16 cellular contexts compared by ENCODE assay signal in the genomic region with DNA sequence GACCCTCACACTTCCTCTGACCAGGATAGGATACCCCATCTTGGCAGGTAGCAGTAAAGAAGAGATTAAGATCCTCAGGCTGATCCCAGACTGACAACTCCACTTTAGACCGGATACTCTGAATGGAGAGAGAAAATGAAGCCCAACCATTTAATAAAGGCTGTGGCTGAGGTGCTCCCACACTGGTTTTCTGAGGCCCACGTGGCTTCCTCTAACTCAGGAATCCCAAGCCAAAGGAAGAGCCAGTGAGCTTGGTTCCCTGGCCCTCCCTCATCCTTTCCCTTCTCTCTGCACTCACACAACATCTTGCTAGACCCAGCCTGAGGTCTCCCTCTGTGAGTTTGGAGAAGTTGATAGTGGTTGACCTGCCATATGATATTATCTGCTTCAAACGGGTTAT.
"Had no signal": no experiment of that assay in that cellular context is flagged by ENCODE, and none has a peak within 500 bp of the region (broad histone marks: within the 10 kb centered on the region; RNA-seq: fewer than 3 reads in every experiment).

No MANE protein-coding gene starts in this region.

- H3K36me3 ChIP-seq: cardiac muscle cell had no signal

- H3K27ac Mint-ChIP-seq: activated naive CD4-positive, alpha-beta T cell treated with anti-CD3 and anti-CD28 coated beads for 36 hours; activated naive CD8-positive, alpha-beta T cell treated with anti-CD3 and anti-CD28 coated beads, Interleukin-2, amount 50 U/mL, for 24 hours; activated T-helper 2 cell treated with anti-CD3 and anti-CD28 coated beads, Interferon-gamma antibody, Interleukin-2, Interleukin-4, amounts not matched to agents 10 μg/mL and 5 μg/mL and 100 μg/mL, durations not matched to agents 14 hours and 24 hours and 36 hours; mesothelial cell of epicardium; stimulated activated memory B cell treated with anti-CD40 and anti-IgM and Interleukin-4, amounts not matched to agents 10 μg/mL and 1 μg/mL and 100 μg/mL, for 72 hours; type B pancreatic cell had no signal

- H3K9me3 ChIP-seq: esophagus muscularis mucosa, SJCRH30 had no signal

- H3K36me3 Mint-ChIP-seq: stimulated activated memory B cell treated with anti-CD40 and anti-IgM and Interleukin-4, amounts not matched to agents 10 μg/mL and 1 μg/mL and 100 μg/mL, for 72 hours had no signal

- H3K27me3 ChIP-seq: cardiac muscle cell, esophagus muscularis mucosa, SJCRH30 had no signal

- H3K4me3 Mint-ChIP-seq: activated naive CD4-positive, alpha-beta T cell treated with anti-CD3 and anti-CD28 coated beads for 36 hours; activated naive CD8-positive, alpha-beta T cell treated with anti-CD3 and anti-CD28 coated beads, Interleukin-2, amount 50 U/mL, for 24 hours; mesothelial cell of epicardium; neural crest cell; stimulated activated memory B cell treated with anti-CD40 and anti-IgM and Interleukin-4, amounts not matched to agents 10 μg/mL and 1 μg/mL and 100 μg/mL, for 72 hours; type B pancreatic cell had no signal

- H3K27ac ChIP-seq: cardiac muscle cell, SJCRH30 had no signal

- DNase-seq: activated CD4-positive, alpha-beta T cell treated with anti-CD3 and anti-CD28 coated beads for 1 hour; activated CD4-positive, alpha-beta T cell treated with anti-CD3 and anti-CD28 coated beads, Interleukin-2, amount 50 U/mL, for 4 hours; activated naive CD4-positive, alpha-beta T cell treated with anti-CD3 and anti-CD28 coated beads for 36 hours; activated naive CD8-positive, alpha-beta T cell treated with anti-CD3 and anti-CD28 coated beads, Interleukin-2, amount 50 U/mL, for 24 hours; activated T-cell treated with anti-CD3 and anti-CD28 coated beads for 4 hours; glutamatergic neuron; SJCRH30; stimulated activated CD4-positive, alpha-beta T cell treated with anti-CD3 and anti-CD28 coated beads, Interleukin-2, amount 100 ng/mL, for 48 hours; SW 1271 had no signal

- H3K4me3 ChIP-seq: cardiac muscle cell, esophagus muscularis mucosa, SJCRH30 had no signal

- ATAC-seq: activated naive CD8-positive, alpha-beta T cell treated with anti-CD3 and anti-CD28 coated beads, Interleukin-2, amount 50 U/mL, for 24 hours; stimulated activated memory B cell treated with anti-CD40 and anti-IgM and Interleukin-4, amounts not matched to agents 10 μg/mL and 1 μg/mL and 100 μg/mL, for 72 hours had no signal

- H3K27me3 Mint-ChIP-seq: type B pancreatic cell had no signal

- H3K9me3 Mint-ChIP-seq: activated naive CD4-positive, alpha-beta T cell treated with anti-CD3 and anti-CD28 coated beads for 36 hours; activated naive CD8-positive, alpha-beta T cell treated with anti-CD3 and anti-CD28 coated beads, Interleukin-2, amount 50 U/mL, for 24 hours; activated T-helper 2 cell treated with anti-CD3 and anti-CD28 coated beads, Interferon-gamma antibody, Interleukin-2, Interleukin-4, amounts not matched to agents 10 μg/mL and 5 μg/mL and 100 μg/mL, durations not matched to agents 14 hours and 24 hours and 36 hours; mesothelial cell of epicardium; neural crest cell; type B pancreatic cell had no signal
